11 cellular contexts compared by ENCODE assay signal in the genomic region with DNA sequence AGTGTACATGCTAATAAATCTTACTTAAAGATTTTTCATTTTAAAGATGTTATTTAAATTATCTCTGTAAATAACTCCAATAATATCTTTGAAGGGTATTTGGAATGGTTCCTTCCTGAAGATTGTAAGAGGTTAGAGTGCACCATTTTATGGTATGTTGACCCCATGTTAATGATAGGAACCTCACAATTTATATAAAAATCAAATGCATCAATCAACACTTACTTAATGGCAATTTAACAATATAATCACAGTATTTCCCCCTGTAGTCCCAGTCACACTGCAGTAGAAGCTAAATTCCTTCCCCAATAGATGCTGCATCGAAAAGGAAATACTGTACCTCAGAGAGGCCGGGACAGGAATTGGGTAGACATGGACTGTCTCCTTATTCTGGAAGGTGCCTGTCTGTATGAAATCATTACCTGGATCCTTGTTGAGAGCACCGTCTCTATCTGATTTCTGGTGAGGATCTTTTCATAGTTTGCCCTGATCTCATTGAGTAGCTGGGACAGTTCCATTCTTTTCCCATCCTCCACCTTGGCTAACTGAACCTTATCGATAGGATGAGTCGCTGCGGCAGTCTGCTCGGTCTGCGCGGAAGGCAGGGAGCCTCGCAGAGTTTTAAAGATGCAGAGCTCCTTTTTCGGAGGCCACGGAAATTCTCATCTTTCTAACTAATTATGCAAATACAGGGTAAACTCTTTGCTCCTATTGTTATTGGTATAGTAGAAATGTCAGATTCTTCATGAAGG. TPM values are rescaled to one million over a fixed set of nuclear protein-coding genes. Genes with fewer than 3 reads are reported as not detected.
DNase-seq lines count a peak whose midpoint lies in the region; ATAC-seq and TF ChIP-seq lines count a peak whose summit lies in the region.
"Had no signal": no experiment of that assay in that cellular context is flagged by ENCODE, and none has a peak within 500 bp of the region (broad histone marks: within the 10 kb centered on the region; RNA-seq: fewer than 3 reads in every experiment).

KRT222 (minus strand) TSS at position 596 of the 752 bp plus-strand sequence; CDS start at position 518, 78 bp downstream.

- RAD21 ChIA-PET in HCT116 (lab: Charles Lee; ENCODE audit: low non-redundant PET in 1 of 2, low total read pairs in 2 of 2, uncharacterized antibody in 2 of 2, unreplicated experiment in 2 of 2): no interaction called here

- H3K9me3 ChIP-seq in HCT116 (ENCODE audit: control insufficient read depth in 1 of 2, insufficient read depth in 1 of 2, low read depth in 1 of 2, low read length in 2 of 2): no peaks in the 10 kb centered on the region

- TF ChIP-seq CTCF in HCT116 (IDR thresholded peaks at IDR 0.05 in 2 of 3, conservative IDR thresholded peaks at IDR 0.05 in 1 of 3; ENCODE audit: borderline replicate concordance in 1 of 3, insufficient read depth in 1 of 3, low read depth in 2 of 3, low read length in 2 of 3) (no peak), astrocyte of the cerebellum (IDR thresholded peaks at IDR 0.05; ENCODE audit: low read depth, low read length, missing control alignments) (no peak), retinal pigment epithelial cell (conservative IDR thresholded peaks at IDR 0.05; ENCODE audit: low read depth, low read length) (no peak)

- ATAC-seq in HCT116: peak; percentile 93
- no peak for ATAC-seq in GM18873 (IDR thresholded peaks at IDR 0.05; ENCODE audit: low FRiP score, unreplicated experiment)

- H3K4me2 ChIP-seq in HCT116 (ENCODE audit: low read length): peak within 1 kb of the TSS; percentile 87

- no peaks in the 10 kb centered on the region for H3K79me2 ChIP-seq in HCT116 (ENCODE audit: insufficient read depth, low read length)

- peak within 1 kb of the TSS; percentile 55 for H3K9ac ChIP-seq in HCT116 (ENCODE audit: low read length)

- CTCF ChIA-PET in HCT116 (lab: Charles Lee): interaction anchor here (1.0 kb wide), 1 partner anchor 45 kb away, joined by 3 read pairs; no protein-coding TSS in a partner anchor

- H3K4me3 ChIP-seq in HCT116 (replicated peaks in 1 of 2; ENCODE audit: low read depth in 1 of 2, low read length in 2 of 2) (peak within 1 kb of the TSS; percentile 61 to 68), astrocyte of the cerebellum (ENCODE audit: low read depth, low read length) (peak within 1 kb of the TSS; percentile 4), retinal pigment epithelial cell (ENCODE audit: low read length) (peak within 1 kb of the TSS; percentile 10)
- H3K4me3 ChIP-seq: cardiac muscle cell had no signal

- TSS peak; percentile 88 for BruUV-seq in HCT116 (replicated peaks; lab: Mats Ljungman, UMichigan)

- no peak for TF ChIP-seq RAD21 in HCT116 (IDR thresholded peaks at IDR 0.05; ENCODE audit: low read depth)

- intact Hi-C loops in HCT116 (cut with micrococcal nuclease): no loop called here

- no peaks in the 10 kb centered on the region for H3K27me3 ChIP-seq in HCT116 (ENCODE audit: insufficient read depth, low read length)
- H3K27me3 ChIP-seq: cardiac muscle cell had no signal

- DNase-seq in HCT116 (ENCODE audit: low read depth, low spot score) (peak; percentile 1), astrocyte of the cerebellum (ENCODE audit: low read depth) (no peak), inferior parietal cortex (ENCODE audit: extremely low spot score) (peak; percentile 50), retinal pigment epithelial cell (ENCODE audit: low read depth) (no peak), NCI-H1105 treated with DMSO at 0.1 percent for 48 hours (lab: John Stamatoyannopoulos, UW) (no peak), GDM1 (lab: John Stamatoyannopoulos, UW) (no peak)
- DNase-seq: islet precursor cell; KBM-7; NK-92 treated with Interleukin-12 subunit alpha and Interleukin-12 subunit beta, amount 100 ng/mL, for 24 hours had no signal

- no peaks in the 10 kb centered on the region for H3K36me3 ChIP-seq in HCT116 (ENCODE audit: control insufficient read depth in 1 of 2, insufficient read depth in 2 of 2, low read length in 2 of 2)
- H3K36me3 ChIP-seq: cardiac muscle cell had no signal

- H4K20me1 ChIP-seq in HCT116 (ENCODE audit: insufficient read depth): no peaks in the 10 kb centered on the region

- peaks cover 0 to 5% of the 10 kb centered on the region in 2 experiments; a peak in 1 of 4 replicates for H3K4me1 ChIP-seq in HCT116 (ENCODE audit: control insufficient read depth in 1 of 2, insufficient read depth in 2 of 2, low read length in 2 of 2)

- no peaks in the 10 kb centered on the region for H3K9me2 ChIP-seq in HCT116 (ENCODE audit: insufficient read depth)

- POLR2A ChIA-PET in HCT116 (lab: Charles Lee): interaction anchor here (0.6 to 1.4 kb wide), 2 partner anchors 25 to 926 kb away, joined by 3 to 4 read pairs; no protein-coding TSS in a partner anchor

- peak within 1 kb of the TSS; percentile 90 for H2AFZ ChIP-seq in HCT116 (ENCODE audit: low read depth, low read length, poor library complexity, severe bottlenecking)

- H3K27ac ChIP-seq in HCT116 (ENCODE audit: low read depth, low read length): no peak within 1 kb of the TSS
- H3K27ac ChIP-seq: cardiac muscle cell had no signal

- peak; percentile 27 for TF ChIP-seq POLR2A in HCT116 (IDR thresholded peaks at IDR 0.05; ENCODE audit: borderline replicate concordance, extremely low read depth, insufficient read depth, insufficient read length)

- in situ Hi-C loops in astrocyte of the cerebellum (cut with HindIII; ENCODE audit: low sequenced_read_pairs): no loop called here

TF ChIP-seq in HCT116, 20 proteins besides CTCF, POLR2A, EP300 and RAD21 (continues in another document):
- TF ChIP-seq ZBTB33 (IDR thresholded peaks at IDR 0.05; ENCODE audit: extremely low read depth, insufficient replicate concordance, low read length): no peak
- TF ChIP-seq YY1 (IDR thresholded peaks at IDR 0.05; ENCODE audit: extremely low read depth, insufficient replicate concordance, low read depth, low read length): no peak
- no peak for TF ChIP-seq JUND (IDR thresholded peaks at IDR 0.05)
- no peak for TF ChIP-seq ZFX (IDR thresholded peaks at IDR 0.05)
- no peak for TF ChIP-seq TCF7L2 (IDR thresholded peaks at IDR 0.05; ENCODE audit: borderline replicate concordance, extremely low read depth, insufficient read depth, insufficient read length)
- TF ChIP-seq MAX (IDR thresholded peaks at IDR 0.05): no peak
- TF ChIP-seq ATF3 (IDR thresholded peaks at IDR 0.05): no peak
- no peak for TF ChIP-seq CBX3 (IDR thresholded peaks at IDR 0.05; ENCODE audit: low read depth)
- no peak for TF ChIP-seq ZNF274 (IDR thresholded peaks at IDR 0.05; ENCODE audit: low read depth, low read length)
- TF ChIP-seq SRF (IDR thresholded peaks at IDR 0.05; ENCODE audit: low read depth): no peak
- no peak for TF ChIP-seq ELF1 (IDR thresholded peaks at IDR 0.05; ENCODE audit: borderline replicate concordance, low read depth)
- TF ChIP-seq, protein P1, sequence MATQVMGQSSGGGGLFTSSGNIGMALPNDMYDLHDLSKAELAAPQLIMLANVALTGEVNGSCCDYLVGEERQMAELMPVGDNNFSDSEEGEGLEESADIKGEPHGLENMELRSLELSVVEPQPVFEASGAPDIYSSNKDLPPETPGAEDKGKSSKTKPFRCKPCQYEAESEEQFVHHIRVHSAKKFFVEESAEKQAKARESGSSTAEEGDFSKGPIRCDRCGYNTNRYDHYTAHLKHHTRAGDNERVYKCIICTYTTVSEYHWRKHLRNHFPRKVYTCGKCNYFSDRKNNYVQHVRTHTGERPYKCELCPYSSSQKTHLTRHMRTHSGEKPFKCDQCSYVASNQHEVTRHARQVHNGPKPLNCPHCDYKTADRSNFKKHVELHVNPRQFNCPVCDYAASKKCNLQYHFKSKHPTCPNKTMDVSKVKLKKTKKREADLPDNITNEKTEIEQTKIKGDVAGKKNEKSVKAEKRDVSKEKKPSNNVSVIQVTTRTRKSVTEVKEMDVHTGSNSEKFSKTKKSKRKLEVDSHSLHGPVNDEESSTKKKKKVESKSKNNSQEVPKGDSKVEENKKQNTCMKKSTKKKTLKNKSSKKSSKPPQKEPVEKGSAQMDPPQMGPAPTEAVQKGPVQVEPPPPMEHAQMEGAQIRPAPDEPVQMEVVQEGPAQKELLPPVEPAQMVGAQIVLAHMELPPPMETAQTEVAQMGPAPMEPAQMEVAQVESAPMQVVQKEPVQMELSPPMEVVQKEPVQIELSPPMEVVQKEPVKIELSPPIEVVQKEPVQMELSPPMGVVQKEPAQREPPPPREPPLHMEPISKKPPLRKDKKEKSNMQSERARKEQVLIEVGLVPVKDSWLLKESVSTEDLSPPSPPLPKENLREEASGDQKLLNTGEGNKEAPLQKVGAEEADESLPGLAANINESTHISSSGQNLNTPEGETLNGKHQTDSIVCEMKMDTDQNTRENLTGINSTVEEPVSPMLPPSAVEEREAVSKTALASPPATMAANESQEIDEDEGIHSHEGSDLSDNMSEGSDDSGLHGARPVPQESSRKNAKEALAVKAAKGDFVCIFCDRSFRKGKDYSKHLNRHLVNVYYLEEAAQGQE (IDR thresholded peaks at IDR 0.05; ENCODE audit: low read depth): no peak
- no peak for TF ChIP-seq EZH2 (IDR thresholded peaks at IDR 0.05)
- no peak for TF ChIP-seq SIN3A (IDR thresholded peaks at IDR 0.05; ENCODE audit: low read depth)
- TF ChIP-seq CEBPB (IDR thresholded peaks at IDR 0.05; ENCODE audit: low read depth): 0 out of 2 replicates have a peak, but pooled peaks have one; percentile 13
- no peak for TF ChIP-seq FOSL1 (IDR thresholded peaks at IDR 0.05; ENCODE audit: low read depth)

RNA-seq across cellular contexts. Expression of gene KRT222, which starts in this region (rescaled TPM):
- 5.0 TPM for total RNA-seq in HCT116 (2021; ENCODE audit: unreplicated experiment)
- polyA plus RNA-seq in HCT116 (2012): 2.0 and 3.1 TPM in 2 replicates
- total RNA-seq: cardiac muscle cell had no signal

Comparison
In these comparisons a context has a peak if more than half of its experiments do, and no peak if none do; other contexts are left out.
1. DNase-seq: peak in HCT116 (single experiment) and inferior parietal cortex (single experiment); none in astrocyte of the cerebellum (single experiment), retinal pigment epithelial cell (single experiment), NCI-H1105 treated with DMSO at 0.1 percent for 48 hours (single experiment) and GDM1 (single experiment).
2. H3K4me3 ChIP-seq: peak in every context shown above with its lines; median percentile 64 in HCT116; 10 in retinal pigment epithelial cell; 4 in astrocyte of the cerebellum.